1 cellular context compared by ENCODE assay signal in the genomic region with DNA sequence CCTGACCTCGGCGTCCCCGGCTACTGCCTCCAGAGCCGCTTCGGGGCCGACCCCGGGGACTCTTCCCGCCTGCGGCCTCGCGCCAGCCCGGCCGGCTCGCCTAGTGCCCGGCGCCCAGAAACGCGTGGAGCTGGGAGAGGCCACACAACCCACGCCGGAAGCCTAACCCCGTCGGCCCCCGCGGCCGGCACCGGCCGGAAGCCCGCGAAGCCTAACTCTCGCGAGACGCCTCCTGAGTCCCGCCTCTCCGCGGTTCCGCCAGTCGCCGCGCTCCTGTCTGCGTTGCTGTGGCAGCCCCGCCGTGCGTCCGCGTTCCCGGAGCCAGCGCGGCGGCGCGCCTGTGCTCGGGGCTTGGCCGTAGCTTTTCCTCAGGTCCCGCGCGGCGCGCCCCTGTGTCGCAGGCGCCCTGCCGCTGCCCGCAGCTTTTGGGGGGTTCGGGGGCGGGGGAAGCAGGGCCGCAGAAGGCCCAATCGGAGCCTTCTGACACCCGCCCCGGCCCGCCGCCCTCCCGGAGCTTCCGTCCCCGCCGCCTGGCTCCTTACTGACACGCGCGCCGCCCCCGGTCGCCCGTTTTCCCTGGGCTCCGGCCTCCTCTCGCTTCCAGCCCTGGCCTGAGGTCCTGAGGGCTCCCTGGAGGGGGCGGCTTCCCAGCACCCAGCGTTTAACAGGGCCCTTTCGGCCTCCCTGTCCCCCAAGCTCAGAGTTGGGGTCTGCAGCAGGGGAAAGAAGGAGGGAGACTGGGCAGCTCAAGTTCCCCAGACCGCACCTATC.
TF ChIP-seq lines count a peak whose summit lies in the region.

No MANE protein-coding gene starts in this region.

TF ChIP-seq in GM23338, 12 proteins besides CTCF, POLR2A, EP300 and RAD21:
- TF ChIP-seq, protein P1, sequence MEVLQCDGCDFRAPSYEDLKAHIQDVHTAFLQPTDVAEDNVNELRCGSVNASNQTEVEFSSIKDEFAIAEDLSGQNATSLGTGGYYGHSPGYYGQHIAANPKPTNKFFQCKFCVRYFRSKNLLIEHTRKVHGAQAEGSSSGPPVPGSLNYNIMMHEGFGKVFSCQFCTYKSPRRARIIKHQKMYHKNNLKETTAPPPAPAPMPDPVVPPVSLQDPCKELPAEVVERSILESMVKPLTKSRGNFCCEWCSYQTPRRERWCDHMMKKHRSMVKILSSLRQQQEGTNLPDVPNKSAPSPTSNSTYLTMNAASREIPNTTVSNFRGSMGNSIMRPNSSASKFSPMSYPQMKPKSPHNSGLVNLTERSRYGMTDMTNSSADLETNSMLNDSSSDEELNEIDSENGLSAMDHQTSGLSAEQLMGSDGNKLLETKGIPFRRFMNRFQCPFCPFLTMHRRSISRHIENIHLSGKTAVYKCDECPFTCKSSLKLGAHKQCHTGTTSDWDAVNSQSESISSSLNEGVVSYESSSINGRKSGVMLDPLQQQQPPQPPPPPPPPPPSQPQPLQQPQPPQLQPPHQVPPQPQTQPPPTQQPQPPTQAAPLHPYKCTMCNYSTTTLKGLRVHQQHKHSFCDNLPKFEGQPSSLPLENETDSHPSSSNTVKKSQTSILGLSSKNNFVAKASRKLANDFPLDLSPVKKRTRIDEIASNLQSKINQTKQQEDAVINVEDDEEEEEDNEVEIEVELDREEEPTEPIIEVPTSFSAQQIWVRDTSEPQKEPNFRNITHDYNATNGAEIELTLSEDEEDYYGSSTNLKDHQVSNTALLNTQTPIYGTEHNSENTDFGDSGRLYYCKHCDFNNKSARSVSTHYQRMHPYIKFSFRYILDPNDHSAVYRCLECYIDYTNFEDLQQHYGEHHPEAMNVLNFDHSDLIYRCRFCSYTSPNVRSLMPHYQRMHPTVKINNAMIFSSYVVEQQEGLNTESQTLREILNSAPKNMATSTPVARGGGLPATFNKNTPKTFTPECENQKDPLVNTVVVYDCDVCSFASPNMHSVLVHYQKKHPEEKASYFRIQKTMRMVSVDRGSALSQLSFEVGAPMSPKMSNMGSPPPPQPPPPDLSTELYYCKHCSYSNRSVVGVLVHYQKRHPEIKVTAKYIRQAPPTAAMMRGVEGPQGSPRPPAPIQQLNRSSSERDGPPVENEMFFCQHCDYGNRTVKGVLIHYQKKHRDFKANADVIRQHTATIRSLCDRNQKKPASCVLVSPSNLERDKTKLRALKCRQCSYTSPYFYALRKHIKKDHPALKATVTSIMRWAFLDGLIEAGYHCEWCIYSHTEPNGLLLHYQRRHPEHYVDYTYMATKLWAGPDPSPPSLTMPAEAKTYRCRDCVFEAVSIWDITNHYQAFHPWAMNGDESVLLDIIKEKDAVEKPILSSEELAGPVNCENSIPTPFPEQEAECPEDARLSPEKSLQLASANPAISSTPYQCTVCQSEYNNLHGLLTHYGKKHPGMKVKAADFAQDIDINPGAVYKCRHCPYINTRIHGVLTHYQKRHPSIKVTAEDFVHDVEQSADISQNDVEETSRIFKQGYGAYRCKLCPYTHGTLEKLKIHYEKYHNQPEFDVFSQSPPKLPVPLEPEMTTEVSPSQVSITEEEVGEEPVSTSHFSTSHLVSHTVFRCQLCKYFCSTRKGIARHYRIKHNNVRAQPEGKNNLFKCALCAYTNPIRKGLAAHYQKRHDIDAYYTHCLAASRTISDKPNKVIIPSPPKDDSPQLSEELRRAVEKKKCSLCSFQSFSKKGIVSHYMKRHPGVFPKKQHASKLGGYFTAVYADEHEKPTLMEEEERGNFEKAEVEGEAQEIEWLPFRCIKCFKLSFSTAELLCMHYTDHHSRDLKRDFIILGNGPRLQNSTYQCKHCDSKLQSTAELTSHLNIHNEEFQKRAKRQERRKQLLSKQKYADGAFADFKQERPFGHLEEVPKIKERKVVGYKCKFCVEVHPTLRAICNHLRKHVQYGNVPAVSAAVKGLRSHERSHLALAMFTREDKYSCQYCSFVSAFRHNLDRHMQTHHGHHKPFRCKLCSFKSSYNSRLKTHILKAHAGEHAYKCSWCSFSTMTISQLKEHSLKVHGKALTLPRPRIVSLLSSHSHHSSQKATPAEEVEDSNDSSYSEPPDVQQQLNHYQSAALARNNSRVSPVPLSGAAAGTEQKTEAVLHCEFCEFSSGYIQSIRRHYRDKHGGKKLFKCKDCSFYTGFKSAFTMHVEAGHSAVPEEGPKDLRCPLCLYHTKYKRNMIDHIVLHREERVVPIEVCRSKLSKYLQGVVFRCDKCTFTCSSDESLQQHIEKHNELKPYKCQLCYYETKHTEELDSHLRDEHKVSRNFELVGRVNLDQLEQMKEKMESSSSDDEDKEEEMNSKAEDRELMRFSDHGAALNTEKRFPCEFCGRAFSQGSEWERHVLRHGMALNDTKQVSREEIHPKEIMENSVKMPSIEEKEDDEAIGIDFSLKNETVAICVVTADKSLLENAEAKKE (CRISPR knock-in tag; IDR thresholded peaks at IDR 0.05): no peak
- TF ChIP-seq POLR2AphosphoS5 (IDR thresholded peaks at IDR 0.05; ENCODE audit: low read depth): peak; percentile 64
- TF ChIP-seq, protein P2, sequence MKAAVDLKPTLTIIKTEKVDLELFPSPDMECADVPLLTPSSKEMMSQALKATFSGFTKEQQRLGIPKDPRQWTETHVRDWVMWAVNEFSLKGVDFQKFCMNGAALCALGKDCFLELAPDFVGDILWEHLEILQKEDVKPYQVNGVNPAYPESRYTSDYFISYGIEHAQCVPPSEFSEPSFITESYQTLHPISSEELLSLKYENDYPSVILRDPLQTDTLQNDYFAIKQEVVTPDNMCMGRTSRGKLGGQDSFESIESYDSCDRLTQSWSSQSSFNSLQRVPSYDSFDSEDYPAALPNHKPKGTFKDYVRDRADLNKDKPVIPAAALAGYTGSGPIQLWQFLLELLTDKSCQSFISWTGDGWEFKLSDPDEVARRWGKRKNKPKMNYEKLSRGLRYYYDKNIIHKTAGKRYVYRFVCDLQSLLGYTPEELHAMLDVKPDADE (IDR thresholded peaks at IDR 0.05): no peak
